ENCODE assay signal across 1 cellular context in genomic region chr2:56008661-56009411, GRCh38.
TF ChIP-seq lines count a peak whose summit lies in the region.

No MANE protein-coding gene starts in this region.

TF ChIP-seq in HepG2, 621 proteins besides CTCF, POLR2A, EP300 and RAD21 (continued from another document):
- TF ChIP-seq LRRFIP1 (CRISPR knock-in tag; conservative IDR thresholded peaks at IDR 0.05) = no peak
